18 cellular contexts compared by ENCODE assay signal in genomic region chr15:89364741-89365450, GRCh38. TPM values are rescaled to one million over a fixed set of nuclear protein-coding genes. Genes with fewer than 3 reads are reported as not detected.
DNase-seq lines count a peak whose midpoint lies in the region; ATAC-seq and TF ChIP-seq lines count a peak whose summit lies in the region.
"Had no signal": no experiment of that assay in that cellular context is flagged by ENCODE, and none has a peak within 500 bp of the region (broad histone marks: within the 10 kb centered on the region; RNA-seq: fewer than 3 reads in every experiment).

No MANE protein-coding gene starts in this region.

- no peaks in the 10 kb centered on the region for H3K9me3 Mint-ChIP-seq in WTC11
- H3K9me3 Mint-ChIP-seq: activated CD4-positive, alpha-beta memory T cell treated with anti-CD3 and anti-CD28 coated beads for 36 hours; activated naive CD4-positive, alpha-beta T cell treated with anti-CD3 and anti-CD28 coated beads, Interleukin-2, amount 50 U/mL, for 24 hours; activated T-cell treated with anti-CD3 and anti-CD28 coated beads, Interleukin-2, amount 50 U/mL, for 24 hours; memory B cell; natural killer cell treated with Interleukin-12 subunit alpha and Interleukin-12 subunit beta and Interleukin-15 and Interleukin-18, amount 100 ng/mL, for 72 hours; stimulated activated effector memory CD8-positive, alpha-beta T cell treated with anti-CD3 and anti-CD28 coated beads, Interleukin-12 subunit alpha, Interleukin-12 subunit beta, amount 100 ng/mL, for 72 hours had no signal

- TF ChIP-seq CTCF in WTC11 (IDR thresholded peaks at IDR 0.05) = no peak

- ATAC-seq in WTC11 = no peak
- ATAC-seq in HG03571 (IDR thresholded peaks at IDR 0.05; ENCODE audit: unreplicated experiment) = no peak
- ATAC-seq: natural killer cell treated with Interleukin-12 subunit alpha and Interleukin-12 subunit beta and Interleukin-15 and Interleukin-18, amount 100 ng/mL, for 72 hours; Panc1; stimulated activated effector memory CD8-positive, alpha-beta T cell treated with anti-CD3 and anti-CD28 coated beads, Interleukin-12 subunit alpha, Interleukin-12 subunit beta, amount 100 ng/mL, for 72 hours had no signal

- no peaks in the 10 kb centered on the region; the same call in 1 of the 2 replicates for H3K36me3 Mint-ChIP-seq in WTC11
- H3K36me3 Mint-ChIP-seq: activated CD4-positive, alpha-beta memory T cell treated with anti-CD3 and anti-CD28 coated beads for 36 hours; activated naive CD4-positive, alpha-beta T cell treated with anti-CD3 and anti-CD28 coated beads, Interleukin-2, amount 50 U/mL, for 24 hours; memory B cell; natural killer cell treated with Interleukin-12 subunit alpha and Interleukin-12 subunit beta and Interleukin-15 and Interleukin-18, amount 100 ng/mL, for 72 hours; stimulated activated effector memory CD8-positive, alpha-beta T cell treated with anti-CD3 and anti-CD28 coated beads, Interleukin-12 subunit alpha, Interleukin-12 subunit beta, amount 100 ng/mL, for 72 hours had no signal

- H3K27ac ChIP-seq in temporal lobe (ENCODE audit: low read depth, low read length) = peak overlapping the region; percentile 66

- DNase-seq in NCI-H2196 (lab: John Stamatoyannopoulos, UW; ENCODE audit: unreplicated experiment) (peak; percentile 34), NCI-H2196 treated with DMSO at 0.1 percent for 48 hours (lab: John Stamatoyannopoulos, UW; ENCODE audit: unreplicated experiment) (no peak), WTC11 (ENCODE audit: low spot score) (peak; percentile 52), head of caudate nucleus (peak in 37 of 42 donors; percentile 46 to 88 (median 68)), SK-N-DZ (ENCODE audit: low spot score) (no peak), SIG-M5 (lab: John Stamatoyannopoulos, UW) (no peak)
- DNase-seq: activated CD4-positive, alpha-beta memory T cell treated with anti-CD3 and anti-CD28 coated beads for 36 hours; activated T-cell treated with anti-CD3 and anti-CD28 coated beads, Interleukin-2, amount 50 U/mL, for 24 hours; effector CD8-positive, alpha-beta T cell; NCI-H748 treated with DMSO at 0.1 percent for 48 hours; trophoblast cell had no signal

- no peak overlapping the region for H3K4me3 Mint-ChIP-seq in WTC11
- H3K4me3 Mint-ChIP-seq: activated CD4-positive, alpha-beta memory T cell treated with anti-CD3 and anti-CD28 coated beads for 36 hours; activated naive CD4-positive, alpha-beta T cell treated with anti-CD3 and anti-CD28 coated beads, Interleukin-2, amount 50 U/mL, for 24 hours; activated T-cell treated with anti-CD3 and anti-CD28 coated beads, Interleukin-2, amount 50 U/mL, for 24 hours; memory B cell; natural killer cell treated with Interleukin-12 subunit alpha and Interleukin-12 subunit beta and Interleukin-15 and Interleukin-18, amount 100 ng/mL, for 72 hours; stimulated activated effector memory CD8-positive, alpha-beta T cell treated with anti-CD3 and anti-CD28 coated beads, Interleukin-12 subunit alpha, Interleukin-12 subunit beta, amount 100 ng/mL, for 72 hours had no signal

- POLR2A ChIA-PET in WTC11 (lab: Charles Lee) = interaction anchor here (0.6 kb wide), 1 partner anchor 718 kb away, joined by 4 read pairs; no protein-coding TSS in a partner anchor

- intact Hi-C loops in head of caudate nucleus (cut with DNase I) = no loop called here

- H3K27me3 Mint-ChIP-seq in WTC11 (ENCODE audit: low read depth) = peaks cover 98% of the 10 kb centered on the region

- H3K27ac Mint-ChIP-seq in WTC11 = no peak overlapping the region
- H3K27ac Mint-ChIP-seq: activated CD4-positive, alpha-beta memory T cell treated with anti-CD3 and anti-CD28 coated beads for 36 hours; activated naive CD4-positive, alpha-beta T cell treated with anti-CD3 and anti-CD28 coated beads, Interleukin-2, amount 50 U/mL, for 24 hours; activated T-cell treated with anti-CD3 and anti-CD28 coated beads, Interleukin-2, amount 50 U/mL, for 24 hours; memory B cell; natural killer cell treated with Interleukin-12 subunit alpha and Interleukin-12 subunit beta and Interleukin-15 and Interleukin-18, amount 100 ng/mL, for 72 hours; stimulated activated effector memory CD8-positive, alpha-beta T cell treated with anti-CD3 and anti-CD28 coated beads, Interleukin-12 subunit alpha, Interleukin-12 subunit beta, amount 100 ng/mL, for 72 hours had no signal

- CTCF ChIA-PET in WTC11 (lab: Charles Lee) = interaction anchor here (1.1 to 3.7 kb wide), 5 partner anchors 9 to 108 kb away, joined by 3 to 26 read pairs (median 6); no protein-coding TSS in a partner anchor

- peaks cover 28% of the 10 kb centered on the region for H3K4me1 Mint-ChIP-seq in WTC11

TF ChIP-seq in WTC11, 78 proteins besides CTCF, POLR2A, EP300 and RAD21:
- TF ChIP-seq E2F4 (CRISPR knock-in tag; IDR thresholded peaks at IDR 0.05; ENCODE audit: borderline replicate concordance, low read depth) (0 out of 2 replicates have a peak, but pooled peaks have one; percentile 18), ELF4 (CRISPR knock-in tag; IDR thresholded peaks at IDR 0.05; ENCODE audit: low read depth) (no peak), FOXP1 (CRISPR knock-in tag; IDR thresholded peaks at IDR 0.05; ENCODE audit: borderline replicate concordance) (0 out of 2 replicates have a peak, but pooled peaks have one; percentile 29), JUN (CRISPR knock-in tag; IDR thresholded peaks at IDR 0.05) (peak; percentile 55; the same call in 1 of the 2 replicates), USF1 (CRISPR knock-in tag; IDR thresholded peaks at IDR 0.05) (peak; percentile 34; the same call in 1 of the 2 replicates), FOXK1 (CRISPR knock-in tag; IDR thresholded peaks at IDR 0.05) (no peak)

RNA-seq across cellular contexts. Expression of gene POLG, which starts 30.3 kb away (rescaled TPM):
- total RNA-seq in WTC11 (2021) (63.9 to 76.2 TPM (median 68.3 TPM) in 3 replicates), temporal lobe (27.5 TPM)
- polyA plus RNA-seq in SK-N-DZ (2014; cell fraction: cytosol; rRNA removed) = 41.7 and 43.4 TPM in 2 replicates
- polyA plus RNA-seq in SK-N-DZ (2014; cell fraction: nucleus; rRNA removed) = 143 and 176 TPM in 2 replicates

Comparison
In these comparisons a context has a peak if more than half of its experiments do, and no peak if none do; other contexts are left out.
1. DNase-seq: peak in NCI-H2196 (single experiment), WTC11 (single experiment) and head of caudate nucleus (37 of 42); none in NCI-H2196 treated with DMSO at 0.1 percent for 48 hours (single experiment), SK-N-DZ (single experiment) and SIG-M5 (single experiment).